ENCODE assay signal across 8 cellular contexts in the genomic region with DNA sequence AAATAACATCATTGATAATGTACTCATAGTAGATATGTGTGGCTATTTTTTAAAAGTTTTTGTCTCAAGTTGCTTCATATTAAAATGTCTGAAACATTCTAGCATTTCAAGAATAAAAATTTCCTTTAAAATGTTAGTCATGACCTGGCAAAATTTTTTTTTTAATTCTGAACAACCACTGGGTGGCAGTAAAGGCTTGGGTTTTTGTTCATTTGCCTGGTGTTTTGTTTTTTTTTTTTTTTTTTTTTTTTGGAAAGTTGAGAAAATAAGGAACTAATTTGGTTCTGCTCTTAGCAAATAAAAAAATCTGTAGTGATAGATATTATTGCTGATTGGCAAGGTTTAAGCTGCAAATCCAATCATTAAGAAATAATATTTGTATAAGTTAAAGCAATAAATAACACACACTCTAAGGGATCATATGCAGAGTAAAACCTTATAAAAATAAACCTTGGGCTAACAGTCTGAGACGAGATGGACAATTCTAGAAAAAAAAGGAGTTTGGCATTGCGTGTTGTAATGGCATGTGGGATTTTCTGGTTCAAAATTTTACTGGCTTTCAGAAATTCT.
DNase-seq lines count a peak whose midpoint lies in the region; ATAC-seq and TF ChIP-seq lines count a peak whose summit lies in the region.

No MANE protein-coding gene starts in this region.

- H3K27me3 Mint-ChIP-seq in natural killer cell (ENCODE audit: low read depth in 2 of 2), result no peaks in the 10 kb centered on the region
- H3K27me3 Mint-ChIP-seq in natural killer cell treated with Interleukin-12 subunit alpha and Interleukin-12 subunit beta and Interleukin-15 and Interleukin-18, amount 100 ng/mL, for 72 hours, result peaks cover 2 to 11% of the 10 kb centered on the region in 2 donors

- no peaks in the 10 kb centered on the region for H3K4me1 Mint-ChIP-seq in natural killer cell
- H3K4me1 Mint-ChIP-seq in natural killer cell treated with Interleukin-12 subunit alpha and Interleukin-12 subunit beta and Interleukin-15 and Interleukin-18, amount 100 ng/mL, for 72 hours (ENCODE audit: low read depth in 2 of 2), result peaks cover 0 to 4% of the 10 kb centered on the region in 2 donors

- no peaks in the 10 kb centered on the region for H3K9me3 Mint-ChIP-seq in natural killer cell
- no peaks in the 10 kb centered on the region for H3K9me3 Mint-ChIP-seq in natural killer cell treated with Interleukin-12 subunit alpha and Interleukin-12 subunit beta and Interleukin-15 and Interleukin-18, amount 100 ng/mL, for 72 hours

- no peaks in the 10 kb centered on the region for H3K36me3 Mint-ChIP-seq in natural killer cell
- no peaks in the 10 kb centered on the region for H3K36me3 Mint-ChIP-seq in natural killer cell treated with Interleukin-12 subunit alpha and Interleukin-12 subunit beta and Interleukin-15 and Interleukin-18, amount 100 ng/mL, for 72 hours

- ATAC-seq in natural killer cell (no peak), HG03460 (IDR thresholded peaks at IDR 0.05; ENCODE audit: unreplicated experiment) (no peak)
- ATAC-seq in natural killer cell treated with Interleukin-12 subunit alpha and Interleukin-12 subunit beta and Interleukin-15 and Interleukin-18, amount 100 ng/mL, for 72 hours, result no peak

- H3K4me3 ChIP-seq in cardiac fibroblast (replicated peaks in 1 of 2; ENCODE audit: low read depth in 2 of 2, low read length in 2 of 2), result no peak overlapping the region

- no peak overlapping the region for H3K27ac Mint-ChIP-seq in natural killer cell
- no peak overlapping the region for H3K27ac Mint-ChIP-seq in natural killer cell treated with Interleukin-12 subunit alpha and Interleukin-12 subunit beta and Interleukin-15 and Interleukin-18, amount 100 ng/mL, for 72 hours

- intact Hi-C loops in natural killer cell (cut with micrococcal nuclease), result loop anchor here (1.0 to 2.0 kb wide), 3 partner anchors 267 to 1976 kb away; no protein-coding TSS in a partner anchor

- TF ChIP-seq CTCF in natural killer cell (IDR thresholded peaks at IDR 0.05), result peak; percentile 77
- TF ChIP-seq CTCF in cardiac fibroblast (IDR thresholded peaks at IDR 0.05; ENCODE audit: low read depth, low read length), result peak; percentile 28

- DNase-seq in natural killer cell (no peak), NCI-H1092 (lab: John Stamatoyannopoulos, UW) (peak; percentile 34), cardiac fibroblast (ENCODE audit: low read depth in 2 of 2) (peak; percentile 67 to 69), middle frontal gyrus (ENCODE audit: extremely low spot score, low spot score) (peak; percentile 36), cerebellum (ENCODE audit: low spot score) (no peak)
- DNase-seq in natural killer cell treated with Interleukin-12 subunit alpha and Interleukin-12 subunit beta and Interleukin-15 and Interleukin-18, amount 100 ng/mL, for 72 hours (ENCODE audit: low spot score), result no peak
- DNase-seq in stimulated activated CD4-positive, alpha-beta T cell treated with anti-CD3 and anti-CD28 coated beads, Interleukin-4, amount 100 ng/mL, for 4 hours, result no peak

- H3K4me3 Mint-ChIP-seq in natural killer cell, result no peak overlapping the region
- no peak overlapping the region for H3K4me3 Mint-ChIP-seq in natural killer cell treated with Interleukin-12 subunit alpha and Interleukin-12 subunit beta and Interleukin-15 and Interleukin-18, amount 100 ng/mL, for 72 hours

Comparison
In these comparisons a context has a peak if more than half of its experiments do, and no peak if none do; other contexts are left out.
1. DNase-seq: peak in NCI-H1092 (single experiment), cardiac fibroblast (2 of 2) and middle frontal gyrus (single experiment); none in natural killer cell (single experiment), natural killer cell treated with Interleukin-12 subunit alpha and Interleukin-12 subunit beta and Interleukin-15 and Interleukin-18, amount 100 ng/mL, for 72 hours (single experiment), stimulated activated CD4-positive, alpha-beta T cell treated with anti-CD3 and anti-CD28 coated beads, Interleukin-4, amount 100 ng/mL, for 4 hours (0 of 2) and cerebellum (single experiment).